ENCODE assay signal across 11 cellular contexts in the genomic region with DNA sequence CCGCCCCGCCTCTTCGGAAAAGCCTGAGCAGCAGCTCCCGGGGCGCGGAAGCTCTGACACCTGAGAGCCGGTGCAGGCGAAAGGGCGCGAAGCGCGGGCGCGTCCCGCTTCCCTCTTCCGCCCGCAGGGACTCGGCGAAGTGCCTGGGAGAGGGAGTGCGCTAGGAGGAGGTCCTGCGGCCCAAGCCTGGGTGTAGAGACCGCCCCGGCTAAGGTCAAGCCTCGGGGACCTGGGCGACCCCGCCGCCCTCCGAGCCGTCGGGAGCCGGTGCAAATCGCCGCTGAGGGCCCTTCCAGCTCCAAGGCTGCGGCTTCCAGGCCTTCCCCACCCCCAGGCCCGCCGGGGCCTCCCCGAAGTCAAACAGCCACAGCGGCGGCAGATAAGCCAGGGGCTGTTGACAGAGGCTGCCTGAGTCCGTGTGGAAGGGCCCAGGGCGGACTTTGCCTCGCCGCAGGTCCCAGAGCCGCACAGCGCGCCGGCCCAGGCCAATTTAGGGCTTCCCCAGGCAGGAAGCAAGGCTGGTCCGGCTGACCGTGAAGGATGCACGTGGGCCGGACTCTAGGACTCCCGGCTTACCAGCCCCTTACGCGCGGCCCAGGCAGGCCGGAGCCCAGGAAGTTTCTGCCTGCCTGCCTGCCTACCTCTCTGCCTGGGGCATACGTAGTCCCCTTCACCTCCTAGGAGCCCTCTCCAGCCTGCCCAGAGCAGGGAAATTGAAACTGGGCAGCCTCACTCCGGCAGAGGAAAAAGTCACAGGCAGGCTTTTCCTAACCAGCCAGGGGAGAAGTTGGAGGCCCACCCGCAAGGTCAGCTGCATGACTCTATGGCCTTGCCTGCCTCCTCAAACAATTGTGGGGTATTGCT. TPM values are rescaled to one million over a fixed set of nuclear protein-coding genes. Genes with fewer than 3 reads are reported as not detected.
DNase-seq lines count a peak whose midpoint lies in the region; ATAC-seq, FAIRE-seq and TF ChIP-seq lines count a peak whose summit lies in the region.
"Had no signal": no experiment of that assay in that cellular context is flagged by ENCODE, and none has a peak within 500 bp of the region (broad histone marks: within the 10 kb centered on the region; RNA-seq: fewer than 3 reads in every experiment).

No MANE protein-coding gene starts in this region.

- H2AFZ ChIP-seq in K562 (ENCODE audit: low read depth, low read length): peak overlapping the region; percentile 82

- POLR2A ChIA-PET in K562 (lab: Yijun Ruan, JAX): interaction anchor here (0.6 to 1.5 kb wide), 11 partner anchors 11 to 584 kb away, joined by 3 to 6 read pairs (median 4); no protein-coding TSS in a partner anchor

- peak; percentile 71 for ATAC-seq in K562
- peak; percentile 82 for ATAC-seq in left lobe of liver
- no peak for ATAC-seq in stimulated activated memory B cell treated with anti-CD40 and anti-IgM and Interleukin-4, amounts not matched to agents 10 μg/mL and 1 μg/mL and 100 μg/mL, for 72 hours
- no peak for ATAC-seq in HG03045 (IDR thresholded peaks at IDR 0.05; ENCODE audit: unreplicated experiment)
- no peak for ATAC-seq in GM21529 (IDR thresholded peaks at IDR 0.05; ENCODE audit: unreplicated experiment)
- ATAC-seq: HCT116 had no signal

- H3K9me3 ChIP-seq in K562 (replicated peaks; ENCODE audit: control insufficient read depth, insufficient read depth, low read depth, low read length): no peaks in the 10 kb centered on the region

- peaks cover 64% of the 10 kb centered on the region for H3K27me3 Mint-ChIP-seq in stimulated activated memory B cell treated with anti-CD40 and anti-IgM and Interleukin-4, amounts not matched to agents 10 μg/mL and 1 μg/mL and 100 μg/mL, for 72 hours

- peaks cover 31% of the 10 kb centered on the region for H3K4me1 Mint-ChIP-seq in stimulated activated memory B cell treated with anti-CD40 and anti-IgM and Interleukin-4, amounts not matched to agents 10 μg/mL and 1 μg/mL and 100 μg/mL, for 72 hours

- FAIRE-seq in K562 (lab: Jason Lieb, UNC): peak; percentile 80
- FAIRE-seq: GM12892 had no signal

- no peak for TF ChIP-seq CTCF in K562 (IDR thresholded peaks at IDR 0.05 in 2 of 3, conservative IDR thresholded peaks at IDR 0.05 in 1 of 3; ENCODE audit: insufficient read depth in 2 of 3, low read depth in 1 of 3, low read length in 3 of 3)

- in situ Hi-C loops in K562 (cut with MboI): no loop called here

- H3K36me3 ChIP-seq in K562 (ENCODE audit: control insufficient read depth, insufficient read depth, low read length): 0 out of 3 replicates have a peak, but pooled peaks cover 6% of the 10 kb centered on the region

- peak overlapping the region; percentile 60 for H3K4me3 ChIP-seq in K562

- peak; percentile 66; the same call in 1 of the 2 replicates for TF ChIP-seq POLR2A in K562 (conservative IDR thresholded peaks at IDR 0.05)

- no peaks in the 10 kb centered on the region for H3K36me3 Mint-ChIP-seq in stimulated activated memory B cell treated with anti-CD40 and anti-IgM and Interleukin-4, amounts not matched to agents 10 μg/mL and 1 μg/mL and 100 μg/mL, for 72 hours

- H3K9me3 Mint-ChIP-seq in stimulated activated memory B cell treated with anti-CD40 and anti-IgM and Interleukin-4, amounts not matched to agents 10 μg/mL and 1 μg/mL and 100 μg/mL, for 72 hours: no peaks in the 10 kb centered on the region

- peaks cover 36% of the 10 kb centered on the region for H3K79me2 ChIP-seq in K562 (ENCODE audit: control insufficient read depth, insufficient read depth, low read length)

- no peaks in the 10 kb centered on the region for H4K20me1 ChIP-seq in K562 (replicated peaks; ENCODE audit: control insufficient read depth, insufficient read depth, low read length)

- CTCF ChIA-PET in K562 (lab: Yijun Ruan, JAX; ENCODE audit: low intra/inter-chr PET ratio): no interaction called here

- DNase-seq in NCI-H82 (lab: John Stamatoyannopoulos, UW) (peak; percentile 36), NCI-H82 treated with DMSO at 0.1 percent for 48 hours (lab: John Stamatoyannopoulos, UW; ENCODE audit: unreplicated experiment) (no peak), K562 (ENCODE audit: extremely low read depth in 1 of 4, low spot score in 3 of 4) (peak; percentile 64 to 88 (median 74)), left lobe of liver (ENCODE audit: low spot score) (peak; percentile 85), NCI-H2171 (lab: John Stamatoyannopoulos, UW) (no peak)
- DNase-seq: NCI-H345 had no signal

- H3K4me1 ChIP-seq in K562 (replicated peaks in 1 of 2; ENCODE audit: control insufficient read depth in 2 of 2, insufficient read depth in 2 of 2, low read length in 2 of 2): peaks cover 24 to 42% of the 10 kb centered on the region in 2 experiments

- intact Hi-C loops in K562 (cut with micrococcal nuclease): loop anchor here (2.0 kb wide), 1 partner anchor 17 kb away; a partner anchor contains a TSS

- TF ChIP-seq RAD21 in K562 (CRISPR knock-in tag; conservative IDR thresholded peaks at IDR 0.05 in 1 of 2, IDR thresholded peaks at IDR 0.05 in 1 of 2): no peak

- WGBS in K562 (ENCODE audit: insufficient coverage, low coverage, missing lambda C conversion rate): 12% methylated on average over 32 of the region's 59 CpGs

- H3K4me3 Mint-ChIP-seq in stimulated activated memory B cell treated with anti-CD40 and anti-IgM and Interleukin-4, amounts not matched to agents 10 μg/mL and 1 μg/mL and 100 μg/mL, for 72 hours: peak overlapping the region; percentile 64

- H3K9me1 ChIP-seq in K562 (ENCODE audit: control insufficient read depth, insufficient read depth, low read length): no peaks in the 10 kb centered on the region

- H3K27ac Mint-ChIP-seq in stimulated activated memory B cell treated with anti-CD40 and anti-IgM and Interleukin-4, amounts not matched to agents 10 μg/mL and 1 μg/mL and 100 μg/mL, for 72 hours: no peak overlapping the region

- no peaks in the 10 kb centered on the region for H3K27me3 ChIP-seq in K562 (ENCODE audit: control insufficient read depth in 2 of 2, insufficient read depth in 2 of 2, low read length in 2 of 2)

- peak; percentile 29; the same call in 1 of the 2 replicates for TF ChIP-seq EP300 in K562 (IDR thresholded peaks at IDR 0.05; ENCODE audit: low read length)

- no TSS peak for BruUV-seq in K562 (replicated peaks; lab: Mats Ljungman, UMichigan)

- H3K4me2 ChIP-seq in K562 (ENCODE audit: insufficient read depth, low read length): peak overlapping the region; percentile 90

- peak overlapping the region; percentile 61 to 94 for H3K9ac ChIP-seq in K562 (ENCODE audit: insufficient read depth in 1 of 2, low read depth in 2 of 2, low read length in 2 of 2)

- H3K27ac ChIP-seq in K562 (ENCODE audit: extremely low read depth, low read depth, low read length): peak overlapping the region; percentile 74

RNA-seq across cellular contexts. Expression of a gene that starts 2.3 kb away (rescaled TPM):
- 9.4 and 24.3 TPM in 2 replicates for total RNA-seq in K562 (2011; cell fraction: chromatin; rRNA removed; ENCODE audit: low replicate concordance)
- 24.0 and 25.1 TPM in 2 replicates for total RNA-seq in K562 (2011; cell fraction: nucleolus; rRNA removed)
- total RNA-seq in K562 (2011; cell fraction: nucleoplasm; rRNA removed): 8.3 and 12.6 TPM in 2 replicates
- total RNA-seq in K562 (2014; rRNA removed) (68.4 and 72.3 TPM in 2 replicates), K562 (2014; rRNA removed; fragmentation: Illumina TruSeq; extraction: Trizol) (2.4 and 4.5 TPM in 2 replicates), K562 (2015; rRNA removed; fragmentation: Illumina TruSeq; extraction: Trizol) (11.3 and 13.4 TPM in 2 replicates), K562 (2021) (33.3 and 35.8 TPM in 2 replicates), left lobe of liver (0.91 TPM)
- polyA plus RNA-seq in K562 (2011; rRNA removed) (9.1 and 11.5 TPM in 2 replicates), K562 (2014; fragmentation: Illumina TruSeq; extraction: Trizol) (4.0 and 10.5 TPM in 2 replicates), K562 (2014; fragmentation: Nextera tagmentation; extraction: Ambion mirVana) (under 1 TPM; 0.14 to 0.55 TPM), K562 (2014; rRNA removed) (34.4 and 34.8 TPM in 2 replicates)
- 14.0 and 24.3 TPM in 2 replicates for polyA plus RNA-seq in K562 (2011; cell fraction: cytosol; rRNA removed)
- polyA plus RNA-seq in K562 (2011; cell fraction: nucleus; rRNA removed): 19.8 and 25.1 TPM in 2 replicates
- 18.4 and 67.5 TPM in 2 replicates for polyA plus RNA-seq in K562 (2012)
- 2.2 and 6.8 TPM in 2 replicates for polyA minus RNA-seq in K562 (2011; rRNA and poly(A)+ RNA removed)
- 12.3 and 17.9 TPM in 2 replicates for polyA minus RNA-seq in K562 (2011; cell fraction: cytosol; rRNA and poly(A)+ RNA removed)
- polyA minus RNA-seq in K562 (2011; cell fraction: nucleus; rRNA and poly(A)+ RNA removed): 7.7 and 8.9 TPM in 2 replicates

RNA-seq across cellular contexts. Expression of a gene that starts 17.7 kb away (rescaled TPM):
- 13.3 and 30.8 TPM in 2 replicates for total RNA-seq in K562 (2011; cell fraction: chromatin; rRNA removed; ENCODE audit: low replicate concordance)
- 17.5 and 19.0 TPM in 2 replicates for total RNA-seq in K562 (2011; cell fraction: nucleolus; rRNA removed)
- 14.6 and 15.8 TPM in 2 replicates for total RNA-seq in K562 (2011; cell fraction: nucleoplasm; rRNA removed)
- total RNA-seq in K562 (2014; rRNA removed) (2.7 TPM in 2 replicates), K562 (2014; rRNA removed; fragmentation: Illumina TruSeq; extraction: Trizol) (0.77 and 1.1 TPM in 2 replicates), K562 (2015; rRNA removed; fragmentation: Illumina TruSeq; extraction: Trizol) (1.8 TPM in 2 replicates), K562 (2021) (3.7 and 4.4 TPM in 2 replicates), left lobe of liver (2.3 TPM)
- polyA plus RNA-seq in K562 (2011; rRNA removed) (1.7 and 2.8 TPM in 2 replicates), K562 (2014; fragmentation: Illumina TruSeq; extraction: Trizol) (2.7 and 3.1 TPM in 2 replicates), K562 (2014; fragmentation: Nextera tagmentation; extraction: Ambion mirVana) (under 1 TPM; 0.25 to 0.31 TPM), K562 (2014; rRNA removed) (4.3 and 4.4 TPM in 2 replicates)
- 1.7 and 2.1 TPM in 2 replicates for polyA plus RNA-seq in K562 (2011; cell fraction: cytosol; rRNA removed)
- polyA plus RNA-seq in K562 (2011; cell fraction: nucleus; rRNA removed): 22.2 and 32.4 TPM in 2 replicates
- polyA plus RNA-seq in K562 (2012): 5.2 and 20.8 TPM in 2 replicates
- polyA minus RNA-seq in K562 (2011; rRNA and poly(A)+ RNA removed): 0.39 and 0.70 TPM in 2 replicates
- 1.2 TPM in 1 of 2 replicates, not detected in the other for polyA minus RNA-seq in K562 (2011; cell fraction: cytosol; rRNA and poly(A)+ RNA removed)
- 1.9 and 2.4 TPM in 2 replicates for polyA minus RNA-seq in K562 (2011; cell fraction: nucleus; rRNA and poly(A)+ RNA removed)

RNA-seq across cellular contexts. Expression of a gene that starts 48.1 kb away (rescaled TPM):
- 61.6 and 152 TPM in 2 replicates for total RNA-seq in K562 (2011; cell fraction: chromatin; rRNA removed; ENCODE audit: low replicate concordance)
- 73.4 and 82.2 TPM in 2 replicates for total RNA-seq in K562 (2011; cell fraction: nucleolus; rRNA removed)
- total RNA-seq in K562 (2011; cell fraction: nucleoplasm; rRNA removed): 63.7 and 80.1 TPM in 2 replicates
- total RNA-seq in K562 (2014; rRNA removed) (23.9 and 36.9 TPM in 2 replicates), K562 (2014; rRNA removed; fragmentation: Illumina TruSeq; extraction: Trizol) (9.4 and 10.0 TPM in 2 replicates), K562 (2015; rRNA removed; fragmentation: Illumina TruSeq; extraction: Trizol) (11.5 and 12.8 TPM in 2 replicates), K562 (2021) (61.2 and 65.7 TPM in 2 replicates), left lobe of liver (23.3 TPM)
- polyA plus RNA-seq in K562 (2011; rRNA removed) (9.2 and 27.7 TPM in 2 replicates), K562 (2014; fragmentation: Illumina TruSeq; extraction: Trizol) (21.6 and 30.8 TPM in 2 replicates), K562 (2014; fragmentation: Nextera tagmentation; extraction: Ambion mirVana) (1 to 10 TPM; 6.5 to 7.0 TPM), K562 (2014; rRNA removed) (18.5 and 24.0 TPM in 2 replicates)
- polyA plus RNA-seq in K562 (2011; cell fraction: cytosol; rRNA removed): 11.9 and 16.1 TPM in 2 replicates
- 38.7 and 47.7 TPM in 2 replicates for polyA plus RNA-seq in K562 (2011; cell fraction: nucleus; rRNA removed)
- 40.3 and 49.0 TPM in 2 replicates for polyA plus RNA-seq in K562 (2012)
- 11.8 and 16.9 TPM in 2 replicates for polyA minus RNA-seq in K562 (2011; rRNA and poly(A)+ RNA removed)
- 18.0 and 23.9 TPM in 2 replicates for polyA minus RNA-seq in K562 (2011; cell fraction: cytosol; rRNA and poly(A)+ RNA removed)
- 21.9 and 27.0 TPM in 2 replicates for polyA minus RNA-seq in K562 (2011; cell fraction: nucleus; rRNA and poly(A)+ RNA removed)

Comparison
In these comparisons a context has a peak if more than half of its experiments do, and no peak if none do; other contexts are left out.
1. DNase-seq: peak in NCI-H82 (single experiment), K562 (4 of 4) and left lobe of liver (single experiment); none in NCI-H82 treated with DMSO at 0.1 percent for 48 hours (single experiment) and NCI-H2171 (single experiment).
2. ATAC-seq: peak in K562 (single experiment) and left lobe of liver (single experiment); none in stimulated activated memory B cell treated with anti-CD40 and anti-IgM and Interleukin-4, amounts not matched to agents 10 μg/mL and 1 μg/mL and 100 μg/mL, for 72 hours (single experiment), HG03045 (single experiment) and GM21529 (single experiment).